Comparison of ENCODE assay signal across 16 cellular contexts in genomic region chr16:83517398-83517797, GRCh38.
DNase-seq lines count a peak whose midpoint lies in the region; ATAC-seq, FAIRE-seq and TF ChIP-seq lines count a peak whose summit lies in the region.
"Had no signal": no experiment of that assay in that cellular context is flagged by ENCODE, and none has a peak within 500 bp of the region (broad histone marks: within the 10 kb centered on the region; RNA-seq: fewer than 3 reads in every experiment).

No MANE protein-coding gene starts in this region.

- H3K27me3 ChIP-seq in K562 (ENCODE audit: control insufficient read depth in 2 of 2, insufficient read depth in 2 of 2, low read length in 2 of 2), result peaks cover 0 to 5% of the 10 kb centered on the region in 2 experiments; a peak in 1 of 5 replicates
- H3K27me3 ChIP-seq in neural progenitor cell, result no peaks in the 10 kb centered on the region
- H3K27me3 ChIP-seq: Peyer's patch, SJSA1 had no signal

- intact Hi-C loops in K562 (cut with micrococcal nuclease), result no loop called here

- no peak overlapping the region for H3K27ac Mint-ChIP-seq in neural progenitor cell
- H3K27ac Mint-ChIP-seq: CD8-positive, alpha-beta memory T cell had no signal

- H3K9me3 Mint-ChIP-seq in neural progenitor cell, result peaks cover 5% of the 10 kb centered on the region

- H3K4me3 ChIP-seq in K562 (no peak overlapping the region), neural progenitor cell (no peak overlapping the region)
- H3K4me3 ChIP-seq: HAP-1, Peyer's patch, SJSA1 had no signal

- no peak for TF ChIP-seq CTCF in K562 (IDR thresholded peaks at IDR 0.05 in 2 of 3, conservative IDR thresholded peaks at IDR 0.05 in 1 of 3; ENCODE audit: insufficient read depth in 2 of 3, low read depth in 1 of 3, low read length in 3 of 3)
- no peak for TF ChIP-seq CTCF in neural progenitor cell (IDR thresholded peaks at IDR 0.05)
- no peak for TF ChIP-seq CTCF in GM10248 (IDR thresholded peaks at IDR 0.05; ENCODE audit: control extremely low read depth, extremely low read depth, low read depth, missing control alignments)

- POLR2A ChIA-PET in K562 (lab: Yijun Ruan, JAX) (interaction anchor here (0.7 to 1.6 kb wide), 2 partner anchors 9 to 15 kb away, joined by 3 to 4 read pairs; no protein-coding TSS in a partner anchor), GM10248 (lab: Yijun Ruan, JAX) (no interaction called here)

- no peak for TF ChIP-seq EP300 in K562 (IDR thresholded peaks at IDR 0.05; ENCODE audit: low read length)

- TF ChIP-seq POLR2A in K562 (conservative IDR thresholded peaks at IDR 0.05), result no peak

- FAIRE-seq in K562 (lab: Jason Lieb, UNC), result no peak

- H3K4me1 ChIP-seq in K562 (replicated peaks in 1 of 2; ENCODE audit: control insufficient read depth in 2 of 2, insufficient read depth in 2 of 2, low read length in 2 of 2) (no peaks in the 10 kb centered on the region), neural progenitor cell (no peaks in the 10 kb centered on the region)
- H3K4me1 ChIP-seq: HAP-1, Peyer's patch had no signal

- H3K4me2 ChIP-seq in K562 (ENCODE audit: insufficient read depth, low read length), result no peak overlapping the region
- no peak overlapping the region for H3K4me2 ChIP-seq in neural progenitor cell

- in situ Hi-C loops in K562 (cut with MboI), result no loop called here

- H3K9me3 ChIP-seq in K562 (replicated peaks; ENCODE audit: control insufficient read depth, insufficient read depth, low read depth, low read length) (no peaks in the 10 kb centered on the region), neural progenitor cell (ENCODE audit: low read depth) (no peaks in the 10 kb centered on the region)
- H3K9me3 ChIP-seq: HAP-1 had no signal

- no peak for TF ChIP-seq RAD21 in K562 (CRISPR knock-in tag; conservative IDR thresholded peaks at IDR 0.05 in 1 of 2, IDR thresholded peaks at IDR 0.05 in 1 of 2)

- no peak overlapping the region for H3K27ac ChIP-seq in K562 (ENCODE audit: extremely low read depth, low read depth, low read length)
- H3K27ac ChIP-seq in neural progenitor cell, result no peak overlapping the region
- H3K27ac ChIP-seq: Peyer's patch, SJSA1 had no signal

- CTCF ChIA-PET in K562 (lab: Yijun Ruan, JAX; ENCODE audit: low intra/inter-chr PET ratio), result no interaction called here
- CTCF ChIA-PET in GM10248 (lab: Yijun Ruan, JAX), result no interaction called here

- no peaks in the 10 kb centered on the region for H3K36me3 ChIP-seq in K562 (ENCODE audit: control insufficient read depth, insufficient read depth, low read length)
- no peaks in the 10 kb centered on the region for H3K36me3 ChIP-seq in neural progenitor cell
- H3K36me3 ChIP-seq: HAP-1, Peyer's patch, SJSA1 had no signal

- H3K27me3 Mint-ChIP-seq in neural progenitor cell (ENCODE audit: insufficient read depth, low read depth), result peaks cover 2% of the 10 kb centered on the region
- H3K27me3 Mint-ChIP-seq: CD8-positive, alpha-beta memory T cell had no signal

- H3K4me1 Mint-ChIP-seq in neural progenitor cell, result no peaks in the 10 kb centered on the region
- H3K4me1 Mint-ChIP-seq: CD8-positive, alpha-beta memory T cell had no signal

- no peak for ATAC-seq in K562
- peak; percentile 65 for ATAC-seq in esophagus mucosa
- no peak for ATAC-seq in GM18858 (IDR thresholded peaks at IDR 0.05; ENCODE audit: unreplicated experiment)

- H2AFZ ChIP-seq in K562 (ENCODE audit: low read depth, low read length) (no peak overlapping the region), neural progenitor cell (replicated peaks) (peak overlapping the region; percentile 26)

- no peaks in the 10 kb centered on the region for H3F3A ChIP-seq in neural progenitor cell (ENCODE audit: low read depth)

- WGBS in K562 (ENCODE audit: insufficient coverage, low coverage, missing lambda C conversion rate), result 0% methylated on average over 2 of the region's 2 CpGs

- no peaks in the 10 kb centered on the region for H3K79me2 ChIP-seq in K562 (ENCODE audit: control insufficient read depth, insufficient read depth, low read length)
- no peaks in the 10 kb centered on the region for H3K79me2 ChIP-seq in neural progenitor cell (ENCODE audit: low read depth)

- H4K20me1 ChIP-seq in K562 (replicated peaks; ENCODE audit: control insufficient read depth, insufficient read depth, low read length), result no peaks in the 10 kb centered on the region
- H4K20me1 ChIP-seq in neural progenitor cell (ENCODE audit: low read depth), result no peaks in the 10 kb centered on the region

- no TSS peak for BruUV-seq in K562 (replicated peaks; lab: Mats Ljungman, UMichigan)

- H3K9ac ChIP-seq in K562 (ENCODE audit: insufficient read depth in 1 of 2, low read depth in 2 of 2, low read length in 2 of 2) (no peak overlapping the region), neural progenitor cell (no peak overlapping the region)

- no peaks in the 10 kb centered on the region for H3K36me3 Mint-ChIP-seq in neural progenitor cell
- H3K36me3 Mint-ChIP-seq: CD8-positive, alpha-beta memory T cell had no signal

- DNase-seq in HT1080 (ENCODE audit: low read depth), result peak; percentile 27
- DNase-seq in K562 (ENCODE audit: extremely low read depth in 1 of 4, low spot score in 3 of 4), result no peak
- no peak for DNase-seq in neural progenitor cell (ENCODE audit: low spot score)
- no peak for DNase-seq in stimulated activated CD4-positive, alpha-beta T cell treated with anti-CD3 and anti-CD28 coated beads, Interleukin-15, amount 100 ng/mL, for 24 hours
- no peak for DNase-seq in GM10248 (ENCODE audit: extremely low spot score)
- DNase-seq: ACHN; C1 segment of cervical spinal cord; CD8-positive, alpha-beta memory T cell; DMS79; NCI-H1092 treated with DMSO at 0.1 percent for 48 hours; NK-92 treated with Interleukin-12 subunit alpha and Interleukin-12 subunit beta, amount 100 ng/mL, for 24 hours; Peyer's patch had no signal

- H3K4me3 Mint-ChIP-seq in neural progenitor cell, result no peak overlapping the region
- H3K4me3 Mint-ChIP-seq: CD8-positive, alpha-beta memory T cell had no signal

- H3K9me1 ChIP-seq in K562 (ENCODE audit: control insufficient read depth, insufficient read depth, low read length), result no peaks in the 10 kb centered on the region

TF ChIP-seq in K562, 482 proteins besides CTCF, POLR2A, EP300 and RAD21:
- TF ChIP-seq USF2 (CRISPR knock-in tag; IDR thresholded peaks at IDR 0.05), result 0 out of 2 replicates have a peak, but pooled peaks have one; percentile 21
- TF ChIP-seq TCF7L2 (IDR thresholded peaks at IDR 0.05; ENCODE audit: low read depth, low read length), result no peak
- TF ChIP-seq HMBOX1 (IDR thresholded peaks at IDR 0.05), result no peak
